Comparison of ENCODE assay signal across 1 cellular context in genomic region chr12:108722463-108722862, GRCh38.
TF ChIP-seq lines count a peak whose summit lies in the region.

No MANE protein-coding gene starts in this region.

TF ChIP-seq in SK-N-SH, 30 proteins besides CTCF, POLR2A, EP300 and RAD21 (continued from another document):
- TF ChIP-seq RCOR1 (IDR thresholded peaks at IDR 0.05; ENCODE audit: low read length) (no peak), FOSL2 (IDR thresholded peaks at IDR 0.05; ENCODE audit: borderline replicate concordance, low read depth) (no peak)
